In genomic region chr5:135834639-135835529, GRCh38 we compare ENCODE assay signal across 8 cellular contexts. TPM values are rescaled to one million over a fixed set of nuclear protein-coding genes. Genes with fewer than 3 reads are reported as not detected.
A peak's percentile ranks its signal among the peaks of the same experiment; 100 is the strongest.
DNase-seq lines count a peak whose midpoint lies in the region; ATAC-seq, FAIRE-seq and TF ChIP-seq lines count a peak whose summit lies in the region.

A gene with protein sequence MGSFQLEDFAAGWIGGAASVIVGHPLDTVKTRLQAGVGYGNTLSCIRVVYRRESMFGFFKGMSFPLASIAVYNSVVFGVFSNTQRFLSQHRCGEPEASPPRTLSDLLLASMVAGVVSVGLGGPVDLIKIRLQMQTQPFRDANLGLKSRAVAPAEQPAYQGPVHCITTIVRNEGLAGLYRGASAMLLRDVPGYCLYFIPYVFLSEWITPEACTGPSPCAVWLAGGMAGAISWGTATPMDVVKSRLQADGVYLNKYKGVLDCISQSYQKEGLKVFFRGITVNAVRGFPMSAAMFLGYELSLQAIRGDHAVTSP (plus strand): TSS chr5:135834663. CDS start chr5:135834848, 185 bp downstream.

- peak within 1 kb of the TSS; percentile 54 for H3K4me2 ChIP-seq in H9 (ENCODE audit: insufficient read depth, insufficient read length, low read length)

- H3K9me3 Mint-ChIP-seq in H9, result peaks cover 22 to 23% of the 10 kb centered on the region in 2 experiments

- peaks cover 4 to 9% of the 10 kb centered on the region in 2 experiments for H3K4me1 Mint-ChIP-seq in H9

- no peak; the same call in 1 of the 3 replicates for TF ChIP-seq CTCF in H9 (conservative IDR thresholded peaks at IDR 0.05)
- TF ChIP-seq CTCF in bronchial epithelial cell (IDR thresholded peaks at IDR 0.05; ENCODE audit: insufficient read depth, low read length, severe bottlenecking), result peak; percentile 77

- H4K8ac ChIP-seq in H9 (replicated peaks; ENCODE audit: insufficient read length, low read depth, low read length), result no peak within 1 kb of the TSS

- no peak within 1 kb of the TSS; a peak in 1 of 7 replicates for H3K27ac Mint-ChIP-seq in H9

- no peak within 1 kb of the TSS for H3K18ac ChIP-seq in H9 (ENCODE audit: insufficient read length, low read depth, low read length)

- peak within 1 kb of the TSS; percentile 32 for H3K14ac ChIP-seq in H9 (ENCODE audit: insufficient read depth, low read length)

- no CpG with 5 or more reads among the region's 68 CpGs for WGBS in H9 (ENCODE audit: extremely low coverage, insufficient read length, low lambda C conversion rate)

- ATAC-seq in left colon, result peak; percentile 93
- no peak for ATAC-seq in HG03025 (IDR thresholded peaks at IDR 0.05; ENCODE audit: low FRiP score, unreplicated experiment)

- no peak within 1 kb of the TSS for H2AK5ac ChIP-seq in H9 (ENCODE audit: insufficient read length, low read length)

- H2BK12ac ChIP-seq in H9 (ENCODE audit: insufficient read length, low read depth, low read length), result no peak within 1 kb of the TSS

- H3K27me3 ChIP-seq in H9 (ENCODE audit: insufficient read depth, low read length) (peaks cover 10% of the 10 kb centered on the region; the same call in 1 of the 2 replicates), bronchial epithelial cell (ENCODE audit: control insufficient read depth, insufficient read depth, low read length) (peaks cover 21% of the 10 kb centered on the region)

- peak within 1 kb of the TSS; percentile 76 to 87 for H3K4me3 Mint-ChIP-seq in H9

- no peak within 1 kb of the TSS for H2BK20ac ChIP-seq in H9 (ENCODE audit: low read depth, low read length, poor library complexity, severe bottlenecking)

- peaks cover 6 to 15% (median 11%) of the 10 kb centered on the region in 3 experiments for H3K36me3 Mint-ChIP-seq in H9 (ENCODE audit: insufficient read depth in 1 of 3, low read depth in 3 of 3)

- peak within 1 kb of the TSS; percentile 11 for H3K9ac ChIP-seq in H9 (ENCODE audit: extremely low read depth, insufficient read length, low read length)

- H2BK120ac ChIP-seq in H9 (ENCODE audit: low read depth, low read length, poor library complexity, severe bottlenecking), result no peak within 1 kb of the TSS

- H4K20me1 ChIP-seq in H9 (ENCODE audit: control insufficient read depth, insufficient read depth, insufficient read length), result no peaks in the 10 kb centered on the region

- H3K56ac ChIP-seq in H9 (ENCODE audit: insufficient read length, low read depth, low read length), result no peak within 1 kb of the TSS

- no peak within 1 kb of the TSS for H4K91ac ChIP-seq in H9 (ENCODE audit: insufficient read length, low read depth, low read length)

- no peak for FAIRE-seq in bronchial epithelial cell (lab: Jason Lieb, UNC)

- H4K5ac ChIP-seq in H9 (ENCODE audit: insufficient read length, low read depth, low read length), result no peak within 1 kb of the TSS

- no peaks in the 10 kb centered on the region for H3K79me1 ChIP-seq in H9 (ENCODE audit: insufficient read depth, low read depth, low read length, poor library complexity, severe bottlenecking)

- peak; percentile 94 for DNase-seq in DMS53 (lab: John Stamatoyannopoulos, UW)
- DNase-seq in H9, result peak; percentile 89
- peak; percentile 62 for DNase-seq in NCI-H345 treated with DMSO at 0.1 percent for 48 hours (lab: John Stamatoyannopoulos, UW; ENCODE audit: unreplicated experiment)
- DNase-seq in bronchial epithelial cell (ENCODE audit: low read depth), result peak; percentile 41
- DNase-seq in left colon, result peak; percentile 80 to 81
- peak; percentile 72 for DNase-seq in stimulated activated CD8-positive, alpha-beta memory T cell treated with anti-CD3 and anti-CD28 coated beads, Interleukin-4, amount 100 ng/mL, for 48 hours
- no peak for DNase-seq in stimulated activated naive CD4-positive, alpha-beta T cell (lab: John Stamatoyannopoulos, UW)

- intact Hi-C loops in left colon (cut with DNase I, micrococcal nuclease), result loop anchor here in 1 of 2 donors (5.0 kb wide), 1 partner anchor 273 kb away; no protein-coding TSS in a partner anchor

- no peak within 1 kb of the TSS for H3K4ac ChIP-seq in H9 (ENCODE audit: low read depth, low read length)

- H3K27ac ChIP-seq in H9 (ENCODE audit: insufficient read length, low read depth, low read length), result no peak within 1 kb of the TSS

- peak within 1 kb of the TSS; percentile 31 for H3K4me3 ChIP-seq in bronchial epithelial cell (ENCODE audit: low read depth, low read length)

- no peaks in the 10 kb centered on the region for H3K9me3 ChIP-seq in H9 (ENCODE audit: control insufficient read depth, low read depth, low read length)

- no peaks in the 10 kb centered on the region; the same call in 1 of the 2 replicates for H3K4me1 ChIP-seq in H9 (ENCODE audit: insufficient read depth, low read length)

- H2BK15ac ChIP-seq in H9 (ENCODE audit: low read depth, low read length), result no peak within 1 kb of the TSS

- peaks cover 8% of the 10 kb centered on the region for H3K23me2 ChIP-seq in H9 (ENCODE audit: insufficient read length, low read depth, low read length, poor library complexity, severe bottlenecking)

- no peak within 1 kb of the TSS for H2BK5ac ChIP-seq in H9 (ENCODE audit: insufficient read length, low read length)

- H3K79me2 ChIP-seq in H9 (ENCODE audit: insufficient read depth, low read length), result no peaks in the 10 kb centered on the region

- no peak within 1 kb of the TSS for H3T11ph ChIP-seq in H9 (ENCODE audit: low read length)

- H2AFZ ChIP-seq in H9 (ENCODE audit: low read length), result no peak within 1 kb of the TSS

- no peaks in the 10 kb centered on the region for H3K36me3 ChIP-seq in bronchial epithelial cell (ENCODE audit: control insufficient read depth, insufficient read depth, low read length)

- H3K27me3 Mint-ChIP-seq in H9 (ENCODE audit: low read depth), result peaks cover 93% of the 10 kb centered on the region

- no peak within 1 kb of the TSS for H3K23ac ChIP-seq in H9 (ENCODE audit: insufficient read length, low read depth, low read length)

RNA-seq across cellular contexts. Expression of the gene that starts here (rescaled TPM):
- total RNA-seq in H9 (2021) (0.46 and 0.66 TPM in 2 replicates), bronchial epithelial cell (not detected in 2 replicates), left colon (1 to 10 TPM; 2.8 to 3.7 TPM)

Comparison
In these comparisons a context has a peak if more than half of its experiments do, and no peak if none do; other contexts are left out.
1. Peak in DNase-seq, H3K9ac ChIP-seq and H3K4me2 ChIP-seq in H9; RNA of the gene not detected or under 1 TPM.
2. Peak in DNase-seq and H3K4me3 ChIP-seq in bronchial epithelial cell; RNA of the gene not detected or under 1 TPM.
3. DNase-seq: peak in DMS53 (single experiment), NCI-H345 treated with DMSO at 0.1 percent for 48 hours (single experiment), left colon (2 of 2) and stimulated activated CD8-positive, alpha-beta memory T cell treated with anti-CD3 and anti-CD28 coated beads, Interleukin-4, amount 100 ng/mL, for 48 hours (single experiment); none in stimulated activated naive CD4-positive, alpha-beta T cell (0 of 6).